In the genomic region with DNA sequence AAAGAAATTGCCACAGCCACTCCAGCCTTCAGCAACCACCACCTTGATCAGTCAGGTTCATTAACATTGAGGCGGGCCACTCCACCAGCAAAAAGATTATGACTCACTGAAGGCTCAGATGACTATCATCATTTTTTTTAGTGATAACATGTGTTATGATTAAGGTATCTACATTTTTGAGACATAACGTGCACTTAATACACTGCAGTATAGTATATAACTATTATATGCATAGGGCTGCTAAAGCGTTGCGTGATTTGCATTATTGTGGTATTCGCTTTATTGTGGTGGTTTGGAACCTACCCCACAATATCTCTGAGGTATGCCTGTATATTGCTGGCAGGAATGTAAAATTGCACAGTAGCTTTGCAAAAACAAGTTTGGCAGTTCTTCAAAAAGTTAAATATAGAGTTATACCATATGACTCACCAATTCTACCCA, we compare ENCODE assay signal across 15 cellular contexts. TPM values are rescaled to one million over a fixed set of nuclear protein-coding genes. Genes with fewer than 3 reads are reported as not detected.
DNase-seq lines count a peak whose midpoint lies in the region; ATAC-seq, FAIRE-seq and TF ChIP-seq lines count a peak whose summit lies in the region.
"Had no signal": no experiment of that assay in that cellular context is flagged by ENCODE, and none has a peak within 500 bp of the region (broad histone marks: within the 10 kb centered on the region; RNA-seq: fewer than 3 reads in every experiment).

No MANE protein-coding gene starts in this region.

- TF ChIP-seq CTCF in colonic mucosa (IDR thresholded peaks at IDR 0.05) (no peak), HepG2 (CRISPR knock-in tag; IDR thresholded peaks at IDR 0.05) (no peak)

- peak; percentile 41 for DNase-seq in stimulated activated CD4-positive, alpha-beta T cell treated with anti-CD3 and anti-CD28 coated beads, Interleukin-1b, Interleukin-23, amount 100 ng/mL, for 48 hours
- DNase-seq in stimulated activated CD4-positive, alpha-beta T cell treated with anti-CD3 and anti-CD28 coated beads, Interleukin-4, amount 100 ng/mL, for 24 hours = no peak
- DNase-seq in OCI-M1 (lab: John Stamatoyannopoulos, UW) (peak; percentile 43), colonic mucosa (peak; percentile 4), iPS-NIHi11 (ENCODE audit: low spot score) (no peak), NCI-H1092 (lab: John Stamatoyannopoulos, UW) (no peak), HepG2 (ENCODE audit: low spot score) (no peak)
- DNase-seq: activated CD4-positive, CD25-positive, alpha-beta regulatory T cell; activated gamma-delta T cell treated with Interleukin-2 at 50 U/mL for 16 hours; dorsolateral prefrontal cortex; head of caudate nucleus; SHP77 had no signal

- intact Hi-C loops in colonic mucosa (cut with DNase I) = no loop called here
- intact Hi-C loops in HepG2 (cut with micrococcal nuclease; ENCODE audit: unreplicated experiment) = loop anchor here (10.0 kb wide), 1 partner anchor 53 kb away; the partner anchor contains the start of gene BPHL

- H3K27me3 ChIP-seq in colonic mucosa = no peaks in the 10 kb centered on the region
- H3K27me3 ChIP-seq in HepG2 (ENCODE audit: control insufficient read depth in 1 of 2, insufficient read depth in 2 of 2, low read length in 2 of 2) = peaks cover 0 to 12% of the 10 kb centered on the region in 2 experiments; a peak in 3 of 5 replicates
- H3K27me3 ChIP-seq: dorsolateral prefrontal cortex had no signal

- POLR2A ChIA-PET in HepG2 (lab: Yijun Ruan, JAX) = no interaction called here

- H3K9me3 ChIP-seq in colonic mucosa (no peaks in the 10 kb centered on the region), HepG2 (ENCODE audit: low read length) (no peaks in the 10 kb centered on the region)

- no peak overlapping the region for H3K4me2 ChIP-seq in HepG2 (ENCODE audit: low read depth, low read length)
- H3K4me2 ChIP-seq: KMS-11 had no signal

- no peak for TF ChIP-seq RAD21 in HepG2 (CRISPR knock-in tag; IDR thresholded peaks at IDR 0.05)

- no peak for FAIRE-seq in HepG2 (lab: Jason Lieb, UNC)

- no peak overlapping the region for H2AFZ ChIP-seq in HepG2 (ENCODE audit: low read length)

- ATAC-seq in HepG2 (no peak), GM21381 (IDR thresholded peaks at IDR 0.05; ENCODE audit: unreplicated experiment) (no peak)
- ATAC-seq: stimulated activated memory B cell treated with anti-CD40 and anti-IgM and Interleukin-4, amounts not matched to agents 10 μg/mL and 1 μg/mL and 100 μg/mL, for 72 hours had no signal

- no peaks in the 10 kb centered on the region for H3K4me1 ChIP-seq in colonic mucosa
- peaks cover 26% of the 10 kb centered on the region for H3K4me1 ChIP-seq in HepG2 (ENCODE audit: insufficient read depth, low read length)

- H3K27ac ChIP-seq in colonic mucosa = no peak overlapping the region
- no peak overlapping the region for H3K27ac ChIP-seq in HepG2 (ENCODE audit: extremely low read length, insufficient read depth, low read length)
- H3K27ac ChIP-seq: dorsolateral prefrontal cortex, KMS-11 had no signal

- H3K9ac ChIP-seq in colonic mucosa (ENCODE audit: low read depth in 2 of 2, low read length in 2 of 2) = no peak overlapping the region
- no peak overlapping the region for H3K9ac ChIP-seq in HepG2 (ENCODE audit: insufficient read depth, low read depth, low read length)
- H3K9ac ChIP-seq: KMS-11 had no signal

- CTCF ChIA-PET in HepG2 (lab: Yijun Ruan, JAX; ENCODE audit: low intra/inter-chr PET ratio, low total read pairs) = no interaction called here

- H3K36me3 ChIP-seq in colonic mucosa = no peaks in the 10 kb centered on the region
- H3K36me3 ChIP-seq in HepG2 (replicated peaks in 1 of 2; ENCODE audit: control insufficient read depth in 1 of 2, insufficient read depth in 2 of 2, low read length in 2 of 2) = no peaks in the 10 kb centered on the region

- in situ Hi-C loops in HepG2 (cut with HindIII; ENCODE audit: extremely low pct_ligation_motif_present, low pct_unique_long_range_greater_than_20kb) = no loop called here

- TF ChIP-seq POLR2A in HepG2 (IDR thresholded peaks at IDR 0.05; ENCODE audit: insufficient read depth in 1 of 2, low read depth in 2 of 2, low read length in 2 of 2) = no peak

- BruUV-seq in HepG2 (replicated peaks; lab: Mats Ljungman, UMichigan) = no TSS peak

- H3K4me3 ChIP-seq in colonic mucosa (no peak overlapping the region), HepG2 (replicated peaks in 1 of 3; ENCODE audit: insufficient read depth in 1 of 3, low read depth in 2 of 3, low read length in 3 of 3) (no peak overlapping the region)
- H3K4me3 ChIP-seq: dorsolateral prefrontal cortex had no signal

- no peaks in the 10 kb centered on the region; the same call in 1 of the 2 replicates for H4K20me1 ChIP-seq in HepG2 (ENCODE audit: insufficient read depth, low read length)

- TF ChIP-seq EP300 in HepG2 (IDR thresholded peaks at IDR 0.05; ENCODE audit: low read depth in 2 of 2, low read length in 2 of 2) (no peak), HepG2 (CRISPR knock-in tag; IDR thresholded peaks at IDR 0.05; ENCODE audit: borderline replicate concordance) (no peak)

- 86% methylated on average over 5 of the region's 5 CpGs for WGBS in HepG2 (ENCODE audit: low lambda C conversion rate)

- peaks cover 4% of the 10 kb centered on the region for H3K79me2 ChIP-seq in HepG2 (ENCODE audit: insufficient read depth, low read length)

TF ChIP-seq in HepG2, 621 proteins besides CTCF, POLR2A, EP300 and RAD21 (continues in another document):
- TF ChIP-seq ZNF776 (CRISPR knock-in tag; IDR thresholded peaks at IDR 0.05) (no peak), ETS1 (CRISPR knock-in tag; IDR thresholded peaks at IDR 0.05) (no peak)

RNA-seq across cellular contexts. Expression of gene RIPK1, which starts 6.8 kb away (rescaled TPM):
- 10 to 100 TPM; 23.5 to 30.6 TPM for total RNA-seq in colonic mucosa
- total RNA-seq in HepG2 (2016; rRNA removed; fragmentation: Illumina TruSeq; extraction: Trizol) = 10.3 and 15.0 TPM in 2 replicates
- 4.5 and 4.9 TPM in 2 replicates for total RNA-seq in HepG2 (2016; cell fraction: cytosol; rRNA removed; fragmentation: Illumina TruSeq; extraction: Trizol; ENCODE audit: low read depth)
- total RNA-seq in HepG2 (2016; cell fraction: insoluble cytoplasmic fraction; rRNA removed; fragmentation: Illumina TruSeq; extraction: Trizol) = 10.6 and 13.6 TPM in 2 replicates
- 5.4 and 6.4 TPM in 2 replicates for total RNA-seq in HepG2 (2016; cell fraction: membrane; rRNA removed; fragmentation: Illumina TruSeq; extraction: Trizol)
- 7.4 and 9.7 TPM in 2 replicates for total RNA-seq in HepG2 (2016; cell fraction: nucleus; rRNA removed; fragmentation: Illumina TruSeq; extraction: Trizol)
- 9.0 and 10.7 TPM in 2 replicates for polyA plus RNA-seq in HepG2 (2011; rRNA removed)
- polyA plus RNA-seq in HepG2 (2011; cell fraction: cytosol; rRNA removed) = 6.2 and 9.2 TPM in 2 replicates
- polyA plus RNA-seq in HepG2 (2011; cell fraction: nucleus; rRNA removed) = 9.5 and 13.1 TPM in 2 replicates
- polyA plus RNA-seq in HepG2 (2012) = 7.6 and 10.8 TPM in 2 replicates
- polyA plus RNA-seq in HepG2 (2016; cell fraction: cytosol; fragmentation: Illumina TruSeq; extraction: Trizol; ENCODE audit: low read depth) = 0.89 and 0.95 TPM in 2 replicates
- 11.8 and 12.1 TPM in 2 replicates for polyA plus RNA-seq in HepG2 (2016; cell fraction: insoluble cytoplasmic fraction; fragmentation: Illumina TruSeq; extraction: Trizol; ENCODE audit: low read depth)
- polyA plus RNA-seq in HepG2 (2016; cell fraction: membrane; fragmentation: Illumina TruSeq; extraction: Trizol; ENCODE audit: low read depth) = 2.3 and 2.7 TPM in 2 replicates
- 19.4 and 21.2 TPM in 2 replicates for polyA plus RNA-seq in HepG2 (2016; cell fraction: nucleus; fragmentation: Illumina TruSeq; extraction: Trizol; ENCODE audit: insufficient read depth, low read depth)
- 5.4 and 9.3 TPM in 2 replicates for polyA minus RNA-seq in HepG2 (2011; rRNA and poly(A)+ RNA removed; ENCODE audit: low replicate concordance)
- polyA minus RNA-seq in HepG2 (2011; cell fraction: cytosol; rRNA and poly(A)+ RNA removed) = 5.8 and 8.9 TPM in 2 replicates
- polyA minus RNA-seq in HepG2 (2011; cell fraction: nucleus; rRNA and poly(A)+ RNA removed) = 8.9 and 13.7 TPM in 2 replicates

RNA-seq across cellular contexts. Expression of gene BPHL, which starts 57.0 kb away (rescaled TPM):
- total RNA-seq in colonic mucosa = 10 to 100 TPM; 13.4 to 31.7 TPM
- 39.5 and 48.6 TPM in 2 replicates for total RNA-seq in HepG2 (2016; rRNA removed; fragmentation: Illumina TruSeq; extraction: Trizol)
- 13.0 and 14.5 TPM in 2 replicates for total RNA-seq in HepG2 (2016; cell fraction: cytosol; rRNA removed; fragmentation: Illumina TruSeq; extraction: Trizol; ENCODE audit: low read depth)
- 42.3 and 49.9 TPM in 2 replicates for total RNA-seq in HepG2 (2016; cell fraction: insoluble cytoplasmic fraction; rRNA removed; fragmentation: Illumina TruSeq; extraction: Trizol)
- 29.2 and 32.0 TPM in 2 replicates for total RNA-seq in HepG2 (2016; cell fraction: membrane; rRNA removed; fragmentation: Illumina TruSeq; extraction: Trizol)
- total RNA-seq in HepG2 (2016; cell fraction: nucleus; rRNA removed; fragmentation: Illumina TruSeq; extraction: Trizol) = 25.4 and 25.5 TPM in 2 replicates
- 35.6 and 37.8 TPM in 2 replicates for polyA plus RNA-seq in HepG2 (2011; rRNA removed)
- polyA plus RNA-seq in HepG2 (2011; cell fraction: cytosol; rRNA removed) = 25.0 and 32.1 TPM in 2 replicates
- 31.4 and 44.9 TPM in 2 replicates for polyA plus RNA-seq in HepG2 (2011; cell fraction: nucleus; rRNA removed)
- 33.2 and 56.4 TPM in 2 replicates for polyA plus RNA-seq in HepG2 (2012)
- polyA plus RNA-seq in HepG2 (2016; cell fraction: cytosol; fragmentation: Illumina TruSeq; extraction: Trizol; ENCODE audit: low read depth) = 12.2 and 18.6 TPM in 2 replicates
- polyA plus RNA-seq in HepG2 (2016; cell fraction: insoluble cytoplasmic fraction; fragmentation: Illumina TruSeq; extraction: Trizol; ENCODE audit: low read depth) = 57.7 and 60.4 TPM in 2 replicates
- polyA plus RNA-seq in HepG2 (2016; cell fraction: membrane; fragmentation: Illumina TruSeq; extraction: Trizol; ENCODE audit: low read depth) = 24.1 and 29.1 TPM in 2 replicates
- polyA plus RNA-seq in HepG2 (2016; cell fraction: nucleus; fragmentation: Illumina TruSeq; extraction: Trizol; ENCODE audit: insufficient read depth, low read depth) = 40.4 and 41.8 TPM in 2 replicates
- polyA minus RNA-seq in HepG2 (2011; rRNA and poly(A)+ RNA removed; ENCODE audit: low replicate concordance) = 7.2 and 21.2 TPM in 2 replicates
- polyA minus RNA-seq in HepG2 (2011; cell fraction: cytosol; rRNA and poly(A)+ RNA removed) = 12.7 and 16.3 TPM in 2 replicates
- 34.6 and 42.1 TPM in 2 replicates for polyA minus RNA-seq in HepG2 (2011; cell fraction: nucleus; rRNA and poly(A)+ RNA removed)

Comparison
In these comparisons a context has a peak if more than half of its experiments do, and no peak if none do; other contexts are left out.
1. DNase-seq: peak in stimulated activated CD4-positive, alpha-beta T cell treated with anti-CD3 and anti-CD28 coated beads, Interleukin-1b, Interleukin-23, amount 100 ng/mL, for 48 hours (single experiment), OCI-M1 (single experiment) and colonic mucosa (single experiment); none in stimulated activated CD4-positive, alpha-beta T cell treated with anti-CD3 and anti-CD28 coated beads, Interleukin-4, amount 100 ng/mL, for 24 hours (single experiment), iPS-NIHi11 (single experiment), NCI-H1092 (single experiment) and HepG2 (single experiment).